Comparison of ENCODE assay signal across 8 cellular contexts in genomic region chr3:11272913-11273574, GRCh38. TPM values are rescaled to one million over a fixed set of nuclear protein-coding genes. Genes with fewer than 3 reads are reported as not detected.
A peak's percentile ranks its signal among the peaks of the same experiment; 100 is the strongest.
DNase-seq lines count a peak whose midpoint lies in the region; ATAC-seq and TF ChIP-seq lines count a peak whose summit lies in the region.

No MANE protein-coding gene starts in this region.

- peak overlapping the region; percentile 96 for H3K9ac ChIP-seq in HUES64 (ENCODE audit: low read depth, low read length)

- H3K4me3 ChIP-seq in A673 (ENCODE audit: low read depth, low read length, poor library complexity, severe bottlenecking) (peak overlapping the region; percentile 69), HUES64 (ENCODE audit: low read length) (peak overlapping the region; percentile 96), astrocyte of the spinal cord (ENCODE audit: low read depth, low read length) (peak overlapping the region; percentile 81), lung (peak overlapping the region; percentile 82)

- H3K9me3 ChIP-seq in A673 (ENCODE audit: low read depth, low read length, poor library complexity, severe bottlenecking): no peaks in the 10 kb centered on the region
- H3K9me3 ChIP-seq in HUES64 (ENCODE audit: insufficient read depth, low read depth, low read length): no peaks in the 10 kb centered on the region
- H3K9me3 ChIP-seq in lung (ENCODE audit: control insufficient read depth in 2 of 2, insufficient read depth in 1 of 2, low read length in 1 of 2): no peaks in the 10 kb centered on the region

- H3K27me3 ChIP-seq in A673 (replicated peaks; ENCODE audit: insufficient read depth, low read depth, low read length, poor library complexity) (no peaks in the 10 kb centered on the region), HUES64 (ENCODE audit: insufficient read depth, low read length) (no peaks in the 10 kb centered on the region), lung (ENCODE audit: control insufficient read depth, insufficient read depth) (no peaks in the 10 kb centered on the region)

- H3K27ac ChIP-seq in A673 (ENCODE audit: low read depth, low read length, poor library complexity, severe bottlenecking): peak overlapping the region; percentile 89
- H3K27ac ChIP-seq in HUES64 (ENCODE audit: low read depth, low read length): peak overlapping the region; percentile 80
- H3K27ac ChIP-seq in lung (ENCODE audit: low read depth in 1 of 2, low read length in 1 of 2): peak overlapping the region in 1 of 2 donors; percentile 97

- POLR2A ChIA-PET in A673 (lab: Charles Lee; ENCODE audit: low non-redundant PET): interaction anchor here (1.2 kb wide), 1 partner anchor 15 kb away, joined by 3 read pairs; no protein-coding TSS in a partner anchor

- ATAC-seq in lung (ENCODE audit: insufficient read depth, low FRiP score): no peak

- CTCF ChIA-PET in A673 (lab: Charles Lee): no interaction called here

- H3K4me1 ChIP-seq in A673 (ENCODE audit: insufficient read depth, low read length, poor library complexity, severe bottlenecking): peaks cover 8% of the 10 kb centered on the region
- H3K4me1 ChIP-seq in HUES64 (ENCODE audit: insufficient read depth, low read length): 0 out of 2 replicates have a peak, but pooled peaks cover 4% of the 10 kb centered on the region
- H3K4me1 ChIP-seq in lung (ENCODE audit: control insufficient read depth in 2 of 2, insufficient read depth in 2 of 2, low read length in 2 of 2): peaks cover 0 to 9% of the 10 kb centered on the region in 2 donors

- intact Hi-C loops in A673 (cut with micrococcal nuclease; ENCODE audit: unreplicated experiment): no loop called here

- in situ Hi-C loops in astrocyte of the spinal cord (cut with HindIII; ENCODE audit: low sequenced_read_pairs): no loop called here
- in situ Hi-C loops in ACHN (cut with HindIII; ENCODE audit: low pct_ligation_motif_present, low pct_unique_long_range_greater_than_20kb, low sequenced_read_pairs): no loop called here

- DNase-seq in A673 (ENCODE audit: low spot score) (no peak), astrocyte of the spinal cord (ENCODE audit: low read depth, low spot score) (no peak), lung (ENCODE audit: low spot score) (no peak), NCI-H345 (lab: John Stamatoyannopoulos, UW) (no peak), DMS79 (lab: John Stamatoyannopoulos, UW) (no peak), ACHN (no peak)
- no peak for DNase-seq in central memory CD4-positive, alpha-beta T cell

- BruUV-seq in A673 (replicated peaks; lab: Mats Ljungman, UMichigan): no TSS peak

- 28% methylated on average over 9 of the region's 9 CpGs for WGBS in HUES64
- 1 to 3% methylated on average over 9 of the region's 9 CpGs for WGBS in lung, 2 donors

- no peaks in the 10 kb centered on the region for H3K36me3 ChIP-seq in A673 (ENCODE audit: insufficient read depth, low read length, poor library complexity, severe bottlenecking)
- no peaks in the 10 kb centered on the region for H3K36me3 ChIP-seq in HUES64 (ENCODE audit: insufficient read depth, low read length)
- peaks cover 0 to 2% of the 10 kb centered on the region in 2 donors for H3K36me3 ChIP-seq in lung (ENCODE audit: control insufficient read depth in 2 of 2, insufficient read depth in 2 of 2, low read length in 2 of 2)

- no peak for TF ChIP-seq CTCF in A673 (conservative IDR thresholded peaks at IDR 0.05; ENCODE audit: low read depth, low read length)
- TF ChIP-seq CTCF in astrocyte of the spinal cord (IDR thresholded peaks at IDR 0.05; ENCODE audit: low read depth, low read length): no peak
- TF ChIP-seq CTCF in lung (IDR thresholded peaks at IDR 0.05; ENCODE audit: control extremely low read depth, extremely low read depth): no peak

RNA-seq across cellular contexts. Expression of gene ATG7, which starts 0.8 kb away (rescaled TPM):
- 30.9 and 33.8 TPM in 2 replicates for total RNA-seq in A673 (2021)
- 15.3 TPM for polyA plus RNA-seq in HUES64 (2013, experiment 1 of 2)
- polyA plus RNA-seq in HUES64 (2013, experiment 2 of 2): 12.9 TPM
- total RNA-seq in lung: 10 to 100 TPM; 62.3 to 72.0 TPM
- 10 to 100 TPM; 11.2 to 44.2 TPM for polyA plus RNA-seq in lung
